Comparison of ENCODE assay signal across 8 cellular contexts in genomic region chr17:74368341-74369152, GRCh38. TPM values are rescaled to one million over a fixed set of nuclear protein-coding genes. Genes with fewer than 3 reads are reported as not detected.
DNase-seq lines count a peak whose midpoint lies in the region; TF ChIP-seq lines count a peak whose summit lies in the region.

No MANE protein-coding gene starts in this region.

- H3K4me3 ChIP-seq in trophoblast cell (ENCODE audit: low read depth, low read length): no peak overlapping the region
- H3K4me3 ChIP-seq in tibial nerve: no peak overlapping the region

- H3K14ac ChIP-seq in trophoblast cell (ENCODE audit: low read length): no peak overlapping the region

- CTCF ChIA-PET in activated naive CD4-positive, alpha-beta T cell treated with anti-CD3 and anti-CD28 coated beads, Interleukin-2, amount 10 ng/mL, durations not matched to agents 7 days and 5 days (lab: Charles Lee): interaction anchor here (0.8 to 6.8 kb wide), 40 partner anchors 8 to 235 kb away, joined by 3 to 82 read pairs (median 4); partner anchors contain the start of genes BTBD17, CD300A and CD300LB

- no peaks in the 10 kb centered on the region for H3K9me3 Mint-ChIP-seq in activated naive CD4-positive, alpha-beta T cell treated with anti-CD3 and anti-CD28 coated beads, Interleukin-2, amount 10 ng/mL, durations not matched to agents 7 days and 5 days

- no peak for TF ChIP-seq POLR2A in tibial nerve (IDR thresholded peaks at IDR 0.05)

- no peak overlapping the region for H3K4ac ChIP-seq in trophoblast cell (ENCODE audit: low read depth, low read length)

- no peaks in the 10 kb centered on the region for H3K27me3 ChIP-seq in trophoblast cell (ENCODE audit: insufficient read depth, low read length)
- peaks cover 0 to 7% of the 10 kb centered on the region in 2 donors for H3K27me3 ChIP-seq in tibial nerve

- no peaks in the 10 kb centered on the region for H3K4me1 ChIP-seq in trophoblast cell (ENCODE audit: control insufficient read depth in 1 of 2, insufficient read depth in 2 of 2, low read length in 2 of 2)
- H3K4me1 ChIP-seq in tibial nerve: peaks cover 0 to 12% (median 7%) of the 10 kb centered on the region in 4 donors

- no peak overlapping the region for H4K8ac ChIP-seq in trophoblast cell (ENCODE audit: low read depth, low read length)

- H3K36me3 ChIP-seq in trophoblast cell (ENCODE audit: control insufficient read depth in 1 of 2, insufficient read depth in 2 of 2, low read length in 2 of 2) (no peaks in the 10 kb centered on the region), tibial nerve (no peaks in the 10 kb centered on the region)

- H3K18ac ChIP-seq in trophoblast cell (ENCODE audit: low read length): no peak overlapping the region

- H4K12ac ChIP-seq in trophoblast cell (ENCODE audit: low read depth, low read length): no peak overlapping the region

- H3K36me3 Mint-ChIP-seq in activated naive CD4-positive, alpha-beta T cell treated with anti-CD3 and anti-CD28 coated beads, Interleukin-2, amount 10 ng/mL, durations not matched to agents 7 days and 5 days: no peaks in the 10 kb centered on the region

- H2AFZ ChIP-seq in trophoblast cell (ENCODE audit: insufficient read depth, low read length, poor library complexity): no peak overlapping the region

- no peak overlapping the region for H3K9ac ChIP-seq in trophoblast cell (ENCODE audit: low read length)

- no peak overlapping the region for H3K4me3 Mint-ChIP-seq in activated naive CD4-positive, alpha-beta T cell treated with anti-CD3 and anti-CD28 coated beads, Interleukin-2, amount 10 ng/mL, durations not matched to agents 7 days and 5 days

- DNase-seq in COR-L47 (lab: John Stamatoyannopoulos, UW): peak; percentile 44
- DNase-seq in HT1080 (ENCODE audit: low read depth): peak; percentile 36
- peak; percentile 45 for DNase-seq in SK-N-DZ (ENCODE audit: low spot score)
- DNase-seq in activated naive CD4-positive, alpha-beta T cell treated with anti-CD3 and anti-CD28 coated beads, Interleukin-2, amount 10 ng/mL, durations not matched to agents 7 days and 5 days: peak; percentile 79
- DNase-seq in globus pallidus (ENCODE audit: low spot score): peak; percentile 81
- peak; percentile 57 to 79 for DNase-seq in trophoblast cell
- peak; percentile 60 to 75 for DNase-seq in tibial nerve (ENCODE audit: low spot score in 2 of 2)
- no peak for DNase-seq in amniotic stem cell (lab: John Stamatoyannopoulos, UW)

- no CpG with 5 or more reads among the region's 14 CpGs for WGBS in trophoblast cell (ENCODE audit: extremely low coverage, insufficient coverage, insufficient read length)
- 26 to 42% methylated on average over 7 to 12 of the region's 14 CpGs for WGBS in tibial nerve, 2 donors

- TF ChIP-seq EP300 in tibial nerve (IDR thresholded peaks at IDR 0.05): no peak

- no peak overlapping the region for H2AK5ac ChIP-seq in trophoblast cell (ENCODE audit: low read length)

- no peak overlapping the region for H3K4me2 ChIP-seq in trophoblast cell (ENCODE audit: low read length)

- H3K9me3 ChIP-seq in trophoblast cell (ENCODE audit: insufficient read depth, low read depth, low read length): no peaks in the 10 kb centered on the region
- H3K9me3 ChIP-seq in tibial nerve: no peaks in the 10 kb centered on the region

- no peak overlapping the region for H3K27ac Mint-ChIP-seq in activated naive CD4-positive, alpha-beta T cell treated with anti-CD3 and anti-CD28 coated beads, Interleukin-2, amount 10 ng/mL, durations not matched to agents 7 days and 5 days

- TF ChIP-seq CTCF in tibial nerve (IDR thresholded peaks at IDR 0.05): peak; percentile 92 to 97 (median 95)

- no peaks in the 10 kb centered on the region for H3K79me1 ChIP-seq in trophoblast cell (ENCODE audit: low read length)

- H3K27ac ChIP-seq in trophoblast cell (ENCODE audit: low read depth, low read length) (no peak overlapping the region), tibial nerve (no peak overlapping the region)

- H3K79me2 ChIP-seq in trophoblast cell (ENCODE audit: control insufficient read depth, insufficient read depth, low read length, poor library complexity): no peaks in the 10 kb centered on the region

- no peak overlapping the region for H3K23ac ChIP-seq in trophoblast cell (ENCODE audit: low read length)

- H3K4me1 Mint-ChIP-seq in activated naive CD4-positive, alpha-beta T cell treated with anti-CD3 and anti-CD28 coated beads, Interleukin-2, amount 10 ng/mL, durations not matched to agents 7 days and 5 days: peaks cover 15% of the 10 kb centered on the region

- H2BK120ac ChIP-seq in trophoblast cell (ENCODE audit: insufficient read depth, low read length, poor library complexity): no peak overlapping the region

- peaks cover 45% of the 10 kb centered on the region for H3K27me3 Mint-ChIP-seq in activated naive CD4-positive, alpha-beta T cell treated with anti-CD3 and anti-CD28 coated beads, Interleukin-2, amount 10 ng/mL, durations not matched to agents 7 days and 5 days

- H2BK5ac ChIP-seq in trophoblast cell (ENCODE audit: low read depth, low read length, poor library complexity): no peak overlapping the region

- no peak overlapping the region for H4K91ac ChIP-seq in trophoblast cell (ENCODE audit: low read depth, low read length)

- no peak overlapping the region for H2BK12ac ChIP-seq in trophoblast cell (ENCODE audit: low read length)

RNA-seq across cellular contexts. Expression of gene GPR142, which starts 1.2 kb away (rescaled TPM):
- total RNA-seq in HT1080 (2014; rRNA removed; shearing (Covaris generic)): not detected in 2 replicates
- not detected in 2 replicates for polyA plus RNA-seq in HT1080 (2015; cell fraction: cytosol; rRNA removed)
- not detected in 2 replicates for polyA plus RNA-seq in HT1080 (2015; cell fraction: nucleus; rRNA removed)
- not detected in 2 replicates for polyA plus RNA-seq in SK-N-DZ (2014; cell fraction: cytosol; rRNA removed)
- polyA plus RNA-seq in SK-N-DZ (2014; cell fraction: nucleus; rRNA removed): 0.22 TPM in 1 of 2 replicates, not detected in the other
- not detected in 2 replicates for polyA plus RNA-seq in trophoblast cell (2013)
- 1 to 10 TPM in 1 of 4 donors, under 1 TPM in 1, not detected in 2; 0.59 to 2.8 TPM for total RNA-seq in tibial nerve

RNA-seq across cellular contexts. Expression of gene BTBD17, which starts 6.9 kb away (rescaled TPM):
- total RNA-seq in HT1080 (2014; rRNA removed; shearing (Covaris generic)): not detected in 2 replicates
- not detected in 2 replicates for polyA plus RNA-seq in HT1080 (2015; cell fraction: cytosol; rRNA removed)
- 0.16 TPM in 1 of 2 replicates, not detected in the other for polyA plus RNA-seq in HT1080 (2015; cell fraction: nucleus; rRNA removed)
- polyA plus RNA-seq in SK-N-DZ (2014; cell fraction: cytosol; rRNA removed): not detected in 2 replicates
- 0.20 and 0.30 TPM in 2 replicates for polyA plus RNA-seq in SK-N-DZ (2014; cell fraction: nucleus; rRNA removed)
- not detected in 2 replicates for polyA plus RNA-seq in trophoblast cell (2013)
- not detected for total RNA-seq in tibial nerve

RNA-seq across cellular contexts. Expression of gene KIF19, which starts 42.5 kb away (rescaled TPM):
- not detected in 2 replicates for total RNA-seq in HT1080 (2014; rRNA removed; shearing (Covaris generic))
- polyA plus RNA-seq in HT1080 (2015; cell fraction: cytosol; rRNA removed): not detected in 2 replicates
- not detected in 2 replicates for polyA plus RNA-seq in HT1080 (2015; cell fraction: nucleus; rRNA removed)
- 0.07 and 0.22 TPM in 2 replicates for polyA plus RNA-seq in SK-N-DZ (2014; cell fraction: cytosol; rRNA removed)
- polyA plus RNA-seq in SK-N-DZ (2014; cell fraction: nucleus; rRNA removed): 1.0 and 1.2 TPM in 2 replicates
- polyA plus RNA-seq in trophoblast cell (2013): not detected in 2 replicates
- total RNA-seq in tibial nerve: 100 to 1,000 TPM in 3 of 4 donors, 10 to 100 TPM in 1; 77.4 to 211 (median 117) TPM

Comparison
In these comparisons a context has a peak if more than half of its experiments do, and no peak if none do; other contexts are left out.
1. RNA of gene KIF19, which starts 42.5 kb away (total RNA-seq): 77.4 to 211 TPM in tibial nerve; not detected in HT1080; every median in the first group is over 10 times any median in the second.